ENCODE assay signal across 9 cellular contexts in genomic region chr5:90548069-90548593, GRCh38. TPM values are rescaled to one million over a fixed set of nuclear protein-coding genes. Genes with fewer than 3 reads are reported as not detected.
DNase-seq lines count a peak whose midpoint lies in the region; ATAC-seq and TF ChIP-seq lines count a peak whose summit lies in the region.
"Had no signal": no experiment of that assay in that cellular context is flagged by ENCODE, and none has a peak within 500 bp of the region (broad histone marks: within the 10 kb centered on the region; RNA-seq: fewer than 3 reads in every experiment).

No MANE protein-coding gene starts in this region.

- H3K4me3 ChIP-seq in Panc1 (ENCODE audit: low read depth in 2 of 2, low read length in 2 of 2) = no peak overlapping the region
- H3K4me3 ChIP-seq in lung = no peak overlapping the region

- WGBS in lung, 2 donors = 38 to 65% methylated on average over 5 of the region's 5 CpGs

- H3K4me1 ChIP-seq in Panc1 (ENCODE audit: control insufficient read depth, insufficient read depth, low read length) = no peaks in the 10 kb centered on the region
- no peaks in the 10 kb centered on the region for H3K4me1 ChIP-seq in lung (ENCODE audit: control insufficient read depth in 2 of 2, insufficient read depth in 2 of 2, low read length in 2 of 2)

- no peaks in the 10 kb centered on the region for H3K36me3 ChIP-seq in Panc1 (ENCODE audit: control insufficient read depth, insufficient read depth, low read length)
- H3K36me3 ChIP-seq in lung (ENCODE audit: control insufficient read depth in 2 of 2, insufficient read depth in 2 of 2, low read length in 2 of 2) = no peaks in the 10 kb centered on the region

- in situ Hi-C loops in Panc1 (cut with HindIII; ENCODE audit: low pct_unique_long_range_greater_than_20kb, low sequenced_read_pairs) = no loop called here

- DNase-seq in DMS153 (lab: John Stamatoyannopoulos, UW) (peak; percentile 77), M059J (ENCODE audit: low read depth) (peak; percentile 34), Panc1 (ENCODE audit: low read depth, low spot score) (no peak), lung (ENCODE audit: low spot score) (peak; percentile 78), DMS114 treated with DMSO at 0.1 percent for 48 hours (lab: John Stamatoyannopoulos, UW; ENCODE audit: unreplicated experiment) (no peak)
- DNase-seq in activated CD4-positive, alpha-beta T cell treated with anti-CD3 and anti-CD28 coated beads, Interleukin-2, amount 50 U/mL, for 1 hour = no peak
- DNase-seq in activated CD8-positive, alpha-beta memory T cell treated with anti-CD3 and anti-CD28 coated beads for 24 hours = no peak
- DNase-seq: NCI-H2171 treated with DMSO at 0.1 percent for 48 hours had no signal

- no peak overlapping the region for H3K27ac ChIP-seq in Panc1 (ENCODE audit: low read length)
- no peak overlapping the region for H3K27ac ChIP-seq in lung (ENCODE audit: low read depth in 1 of 2, low read length in 1 of 2)

- ATAC-seq in Panc1 (peak; percentile 65; the same call in 1 of the 2 replicates), lung (ENCODE audit: insufficient read depth, low FRiP score) (peak; percentile 79), HG03565 (IDR thresholded peaks at IDR 0.05; ENCODE audit: unreplicated experiment) (no peak)

- BruUV-seq in Panc1 (replicated peaks; lab: Mats Ljungman, UMichigan) = no TSS peak

- no peaks in the 10 kb centered on the region for H3K9me3 ChIP-seq in Panc1 (ENCODE audit: control insufficient read depth, insufficient read depth, low read depth, low read length)
- no peaks in the 10 kb centered on the region for H3K9me3 ChIP-seq in lung (ENCODE audit: control insufficient read depth in 2 of 2, insufficient read depth in 1 of 2, low read length in 1 of 2)

- CTCF ChIA-PET in Panc1 (lab: Charles Lee) = no interaction called here

- H3K27me3 ChIP-seq in Panc1 (ENCODE audit: control insufficient read depth, insufficient read depth, low read length) (peaks cover 36% of the 10 kb centered on the region), lung (ENCODE audit: control insufficient read depth, insufficient read depth) (no peaks in the 10 kb centered on the region)

- POLR2A ChIA-PET in Panc1 (lab: Charles Lee) = no interaction called here

- TF ChIP-seq CTCF in Panc1 (IDR thresholded peaks at IDR 0.05) (no peak), lung (IDR thresholded peaks at IDR 0.05; ENCODE audit: control extremely low read depth, extremely low read depth) (no peak)

- intact Hi-C loops in Panc1 (cut with micrococcal nuclease; ENCODE audit: unreplicated experiment) = no loop called here

RNA-seq across cellular contexts. Expression of gene ADGRV1, which starts 10.5 kb away (rescaled TPM):
- 0.12 and 0.47 TPM in 2 replicates for total RNA-seq in M059J (2014; rRNA removed; shearing (Covaris generic))
- total RNA-seq in Panc1 (2021; ENCODE audit: unreplicated experiment) (0.49 TPM), lung (10 to 100 TPM; 39.9 to 66.2 TPM)
- polyA plus RNA-seq in Panc1 (2012; ENCODE audit: insufficient read length) = 0.45 TPM
- polyA plus RNA-seq in lung = 10 to 100 TPM in 1 of 2 donors, 1 to 10 TPM in 1; 3.6 to 16.5 TPM

RNA-seq across cellular contexts. Expression of gene LYSMD3, which starts 18.7 kb away (rescaled TPM):
- total RNA-seq in M059J (2014; rRNA removed; shearing (Covaris generic)) = 13.2 and 18.1 TPM in 2 replicates
- total RNA-seq in Panc1 (2021; ENCODE audit: unreplicated experiment) (16.0 TPM), lung (10 to 100 TPM; 18.0 to 32.8 TPM)
- 10.9 TPM for polyA plus RNA-seq in Panc1 (2012; ENCODE audit: insufficient read length)
- 10 to 100 TPM in 1 of 2 donors, 1 to 10 TPM in 1; 5.7 to 10.1 TPM for polyA plus RNA-seq in lung

Comparison
In these comparisons a context has a peak if more than half of its experiments do, and no peak if none do; other contexts are left out.
1. DNase-seq: peak in DMS153 (single experiment), M059J (single experiment) and lung (single experiment); none in Panc1 (single experiment), activated CD4-positive, alpha-beta T cell treated with anti-CD3 and anti-CD28 coated beads, Interleukin-2, amount 50 U/mL, for 1 hour (single experiment), activated CD8-positive, alpha-beta memory T cell treated with anti-CD3 and anti-CD28 coated beads for 24 hours (single experiment) and DMS114 treated with DMSO at 0.1 percent for 48 hours (single experiment).
2. RNA of gene ADGRV1, which starts 10.5 kb away (total RNA-seq): 39.9 to 66.2 TPM in lung; 0.49 TPM in Panc1 (single experiment) and 0.12 to 0.47 TPM in M059J; every median in the first group is over 10 times any median in the second.